ENCODE assay signal across 1 cellular context in the genomic region with DNA sequence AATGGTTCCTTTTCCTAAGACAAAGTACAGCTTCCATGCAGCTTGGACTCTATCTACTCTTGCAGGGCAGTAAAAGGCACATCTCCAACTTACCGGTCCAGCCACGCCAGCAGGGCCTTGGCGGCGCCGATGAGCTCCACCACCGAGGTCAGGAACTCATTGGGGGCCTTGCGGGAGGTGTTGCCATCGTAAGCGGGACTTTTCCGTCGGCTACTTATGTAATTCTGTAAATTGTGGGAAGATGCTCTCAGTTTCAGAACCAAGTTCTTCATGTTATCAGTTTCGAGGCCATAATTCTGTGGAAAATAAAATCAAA.
TF ChIP-seq lines count a peak whose summit lies in the region.

No MANE protein-coding gene starts in this region.

TF ChIP-seq in WTC11, 78 proteins besides CTCF, POLR2A, EP300 and RAD21 (continued from another document):
- TF ChIP-seq NFE2L1 (CRISPR knock-in tag; IDR thresholded peaks at IDR 0.05): no peak
- no peak for TF ChIP-seq RORB (CRISPR knock-in tag; IDR thresholded peaks at IDR 0.05)
- TF ChIP-seq TP53 (CRISPR knock-in tag; IDR thresholded peaks at IDR 0.05): no peak
- TF ChIP-seq, protein P1, sequence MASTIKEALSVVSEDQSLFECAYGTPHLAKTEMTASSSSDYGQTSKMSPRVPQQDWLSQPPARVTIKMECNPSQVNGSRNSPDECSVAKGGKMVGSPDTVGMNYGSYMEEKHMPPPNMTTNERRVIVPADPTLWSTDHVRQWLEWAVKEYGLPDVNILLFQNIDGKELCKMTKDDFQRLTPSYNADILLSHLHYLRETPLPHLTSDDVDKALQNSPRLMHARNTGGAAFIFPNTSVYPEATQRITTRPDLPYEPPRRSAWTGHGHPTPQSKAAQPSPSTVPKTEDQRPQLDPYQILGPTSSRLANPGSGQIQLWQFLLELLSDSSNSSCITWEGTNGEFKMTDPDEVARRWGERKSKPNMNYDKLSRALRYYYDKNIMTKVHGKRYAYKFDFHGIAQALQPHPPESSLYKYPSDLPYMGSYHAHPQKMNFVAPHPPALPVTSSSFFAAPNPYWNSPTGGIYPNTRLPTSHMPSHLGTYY (CRISPR knock-in tag; IDR thresholded peaks at IDR 0.05): no peak
- TF ChIP-seq, protein P2, sequence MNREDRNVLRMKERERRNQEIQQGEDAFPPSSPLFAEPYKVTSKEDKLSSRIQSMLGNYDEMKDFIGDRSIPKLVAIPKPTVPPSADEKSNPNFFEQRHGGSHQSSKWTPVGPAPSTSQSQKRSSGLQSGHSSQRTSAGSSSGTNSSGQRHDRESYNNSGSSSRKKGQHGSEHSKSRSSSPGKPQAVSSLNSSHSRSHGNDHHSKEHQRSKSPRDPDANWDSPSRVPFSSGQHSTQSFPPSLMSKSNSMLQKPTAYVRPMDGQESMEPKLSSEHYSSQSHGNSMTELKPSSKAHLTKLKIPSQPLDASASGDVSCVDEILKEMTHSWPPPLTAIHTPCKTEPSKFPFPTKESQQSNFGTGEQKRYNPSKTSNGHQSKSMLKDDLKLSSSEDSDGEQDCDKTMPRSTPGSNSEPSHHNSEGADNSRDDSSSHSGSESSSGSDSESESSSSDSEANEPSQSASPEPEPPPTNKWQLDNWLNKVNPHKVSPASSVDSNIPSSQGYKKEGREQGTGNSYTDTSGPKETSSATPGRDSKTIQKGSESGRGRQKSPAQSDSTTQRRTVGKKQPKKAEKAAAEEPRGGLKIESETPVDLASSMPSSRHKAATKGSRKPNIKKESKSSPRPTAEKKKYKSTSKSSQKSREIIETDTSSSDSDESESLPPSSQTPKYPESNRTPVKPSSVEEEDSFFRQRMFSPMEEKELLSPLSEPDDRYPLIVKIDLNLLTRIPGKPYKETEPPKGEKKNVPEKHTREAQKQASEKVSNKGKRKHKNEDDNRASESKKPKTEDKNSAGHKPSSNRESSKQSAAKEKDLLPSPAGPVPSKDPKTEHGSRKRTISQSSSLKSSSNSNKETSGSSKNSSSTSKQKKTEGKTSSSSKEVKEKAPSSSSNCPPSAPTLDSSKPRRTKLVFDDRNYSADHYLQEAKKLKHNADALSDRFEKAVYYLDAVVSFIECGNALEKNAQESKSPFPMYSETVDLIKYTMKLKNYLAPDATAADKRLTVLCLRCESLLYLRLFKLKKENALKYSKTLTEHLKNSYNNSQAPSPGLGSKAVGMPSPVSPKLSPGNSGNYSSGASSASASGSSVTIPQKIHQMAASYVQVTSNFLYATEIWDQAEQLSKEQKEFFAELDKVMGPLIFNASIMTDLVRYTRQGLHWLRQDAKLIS (CRISPR knock-in tag; IDR thresholded peaks at IDR 0.05; ENCODE audit: borderline replicate concordance): no peak
